ENCODE assay signal across 8 cellular contexts in the genomic region with DNA sequence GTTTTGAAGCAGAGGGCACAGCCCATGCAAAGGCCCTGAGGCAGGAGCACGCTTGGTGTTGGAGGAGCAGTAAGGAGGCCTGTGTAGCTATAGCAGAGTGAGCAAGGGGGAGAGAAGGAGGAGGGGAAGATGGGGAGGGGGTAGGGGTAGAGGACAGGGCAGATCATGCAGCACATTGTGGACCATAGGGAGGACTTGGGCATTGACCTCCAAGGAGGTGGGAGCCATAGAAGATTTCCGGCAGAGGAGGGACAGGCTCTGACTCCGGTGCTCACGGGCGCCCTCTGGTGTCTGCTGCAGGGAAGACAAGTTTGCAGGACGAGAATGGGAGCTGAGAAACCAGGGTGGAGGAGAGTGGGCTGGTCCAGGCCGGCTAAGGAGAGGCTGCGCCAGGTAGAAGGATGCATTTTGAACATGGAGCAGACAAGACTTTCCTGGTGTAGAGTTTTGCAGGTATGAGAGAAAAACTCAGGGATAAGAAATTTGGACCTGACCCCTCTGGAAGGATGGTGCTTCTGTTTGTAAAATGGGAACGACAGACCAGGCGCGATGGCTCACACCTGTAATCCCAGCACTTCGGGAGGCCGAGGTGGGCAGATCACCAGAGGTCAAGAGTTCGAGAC. TPM values are rescaled to one million over a fixed set of nuclear protein-coding genes. Genes with fewer than 3 reads are reported as not detected.
DNase-seq lines count a peak whose midpoint lies in the region; ATAC-seq and TF ChIP-seq lines count a peak whose summit lies in the region.

No MANE protein-coding gene starts in this region.

- H3K4me3 Mint-ChIP-seq in neural progenitor cell = no peak overlapping the region
- peak overlapping the region; percentile 40 to 56 for H3K4me3 Mint-ChIP-seq in stimulated activated naive CD8-positive, alpha-beta T cell treated with anti-CD3 and anti-CD28 coated beads, Interleukin-15, amount 100 ng/mL, for 72 hours

- H3K27ac ChIP-seq in PC-9 = no peak overlapping the region
- H3K27ac ChIP-seq in fibroblast of lung (ENCODE audit: insufficient read depth, low read length) = no peak overlapping the region
- no peak overlapping the region for H3K27ac ChIP-seq in neural progenitor cell

- H3K27me3 Mint-ChIP-seq in neural progenitor cell (ENCODE audit: insufficient read depth, low read depth) = peaks cover 10% of the 10 kb centered on the region
- peaks cover 6% of the 10 kb centered on the region for H3K27me3 Mint-ChIP-seq in stimulated activated naive CD8-positive, alpha-beta T cell treated with anti-CD3 and anti-CD28 coated beads, Interleukin-15, amount 100 ng/mL, for 72 hours

- H3K4me3 ChIP-seq in HFF-Myc (replicated peaks; ENCODE audit: low read depth, low read length) (no peak overlapping the region), PC-9 (no peak overlapping the region), fibroblast of lung (replicated peaks in 1 of 4; ENCODE audit: control extremely low read depth in 1 of 4, insufficient read depth in 1 of 4, low read depth in 3 of 4, low read length in 4 of 4) (no peak overlapping the region), neural progenitor cell (no peak overlapping the region)

- H2AFZ ChIP-seq in PC-9 (no peak overlapping the region), fibroblast of lung (ENCODE audit: low read length) (no peak overlapping the region), neural progenitor cell (replicated peaks) (no peak overlapping the region)

- H3K4me1 ChIP-seq in PC-9 (replicated peaks; ENCODE audit: insufficient read depth) (peaks cover 3% of the 10 kb centered on the region), fibroblast of lung (ENCODE audit: control insufficient read depth, extremely low read depth, insufficient read depth, low read length) (no peaks in the 10 kb centered on the region), neural progenitor cell (no peaks in the 10 kb centered on the region)

- H4K20me1 ChIP-seq in PC-9 (ENCODE audit: insufficient read depth) (no peaks in the 10 kb centered on the region), fibroblast of lung (ENCODE audit: control insufficient read depth, extremely low read depth, insufficient read depth, low read length) (no peaks in the 10 kb centered on the region), neural progenitor cell (ENCODE audit: low read depth) (no peaks in the 10 kb centered on the region)

- intact Hi-C loops in PC-9 (cut with micrococcal nuclease; ENCODE audit: unreplicated experiment) = loop anchor here (5.0 to 10.0 kb wide), 4 partner anchors 43 to 152 kb away; partner anchors contain the start of genes ANKRD24, EEF2, SIRT6 and ZBTB7A

- peaks cover 4% of the 10 kb centered on the region for H3K4me1 Mint-ChIP-seq in neural progenitor cell
- peaks cover 16% of the 10 kb centered on the region for H3K4me1 Mint-ChIP-seq in stimulated activated naive CD8-positive, alpha-beta T cell treated with anti-CD3 and anti-CD28 coated beads, Interleukin-15, amount 100 ng/mL, for 72 hours

- H3K4me2 ChIP-seq in PC-9 (peak overlapping the region; percentile 46; the same call in 1 of the 2 replicates), fibroblast of lung (ENCODE audit: extremely low read depth, insufficient read depth, low read length) (no peak overlapping the region), neural progenitor cell (no peak overlapping the region)

- DNase-seq in CD1c-positive myeloid dendritic cell (ENCODE audit: extremely low spot score) (peak; percentile 82), HFF-Myc (ENCODE audit: extremely low read depth, low read depth) (no peak), PC-9 (peak; percentile 52 to 78), activated T-cell treated with anti-CD3 and anti-CD28 coated beads for 48 hours (ENCODE audit: low read depth) (peak; percentile 88), fibroblast of lung (ENCODE audit: low read depth in 2 of 2) (peak; percentile 13 to 52), neural progenitor cell (ENCODE audit: low spot score) (peak; percentile 54)
- DNase-seq in stimulated activated naive CD8-positive, alpha-beta T cell treated with anti-CD3 and anti-CD28 coated beads, Interleukin-15, amount 100 ng/mL, for 72 hours = peak; percentile 89

- POLR2A ChIA-PET in PC-9 (lab: Charles Lee; ENCODE audit: unreplicated experiment) = interaction anchor here (0.8 kb wide), 1 partner anchor 61 kb away, joined by 3 read pairs; no protein-coding TSS in a partner anchor

- no peak overlapping the region for H3K9ac ChIP-seq in fibroblast of lung (ENCODE audit: insufficient read depth, low read length)
- H3K9ac ChIP-seq in neural progenitor cell = no peak overlapping the region

- no peak overlapping the region for H3K27ac Mint-ChIP-seq in neural progenitor cell
- peak overlapping the region in 1 of 2 donors; percentile 69 for H3K27ac Mint-ChIP-seq in stimulated activated naive CD8-positive, alpha-beta T cell treated with anti-CD3 and anti-CD28 coated beads, Interleukin-15, amount 100 ng/mL, for 72 hours

- no peaks in the 10 kb centered on the region for H3K79me2 ChIP-seq in PC-9 (ENCODE audit: low read depth)
- H3K79me2 ChIP-seq in fibroblast of lung (ENCODE audit: control insufficient read depth, insufficient read depth, low read length) = no peaks in the 10 kb centered on the region
- H3K79me2 ChIP-seq in neural progenitor cell (ENCODE audit: low read depth) = no peaks in the 10 kb centered on the region

- H3K9me3 ChIP-seq in PC-9 (ENCODE audit: insufficient read depth, low read depth) = no peaks in the 10 kb centered on the region
- no peaks in the 10 kb centered on the region for H3K9me3 ChIP-seq in fibroblast of lung (ENCODE audit: control insufficient read depth, insufficient read depth, low read depth, low read length)
- H3K9me3 ChIP-seq in neural progenitor cell (ENCODE audit: low read depth) = no peaks in the 10 kb centered on the region

- no peaks in the 10 kb centered on the region for H3K36me3 ChIP-seq in PC-9 (ENCODE audit: low read depth)
- no peaks in the 10 kb centered on the region for H3K36me3 ChIP-seq in fibroblast of lung (ENCODE audit: control insufficient read depth, insufficient read depth, low read length)
- no peaks in the 10 kb centered on the region for H3K36me3 ChIP-seq in neural progenitor cell

- no peaks in the 10 kb centered on the region for H3K36me3 Mint-ChIP-seq in neural progenitor cell

- no TSS peak for BruUV-seq in PC-9 (replicated peaks; lab: Mats Ljungman, UMichigan)

- no peaks in the 10 kb centered on the region for H3K9me3 Mint-ChIP-seq in neural progenitor cell
- no peaks in the 10 kb centered on the region for H3K9me3 Mint-ChIP-seq in stimulated activated naive CD8-positive, alpha-beta T cell treated with anti-CD3 and anti-CD28 coated beads, Interleukin-15, amount 100 ng/mL, for 72 hours

- CTCF ChIA-PET in PC-9 (lab: Charles Lee) = interaction anchor here (0.6 to 1.2 kb wide), 2 partner anchors 74 to 169 kb away, joined by 3 to 10 read pairs; partner anchors contain the start of gene DAPK3

- ATAC-seq in stimulated activated naive CD8-positive, alpha-beta T cell treated with anti-CD3 and anti-CD28 coated beads, Interleukin-15, amount 100 ng/mL, for 72 hours = peak; percentile 95
- no peak for ATAC-seq in HG03342 (IDR thresholded peaks at IDR 0.05; ENCODE audit: unreplicated experiment)

- no peaks in the 10 kb centered on the region for H3K27me3 ChIP-seq in PC-9 (ENCODE audit: insufficient read depth, low read depth)
- no peaks in the 10 kb centered on the region for H3K27me3 ChIP-seq in fibroblast of lung (ENCODE audit: control insufficient read depth, insufficient read depth, low read length)
- peaks cover 4% of the 10 kb centered on the region for H3K27me3 ChIP-seq in neural progenitor cell

- H3K9me2 ChIP-seq in PC-9 (ENCODE audit: insufficient read depth) = no peaks in the 10 kb centered on the region

- TF ChIP-seq CTCF in HFF-Myc (IDR thresholded peaks at IDR 0.05; ENCODE audit: low read depth, low read length, missing control alignments) = peak; percentile 86
- TF ChIP-seq CTCF in PC-9 (conservative IDR thresholded peaks at IDR 0.05) = peak; percentile 78
- peak; percentile 65 to 89 for TF ChIP-seq CTCF in fibroblast of lung (conservative IDR thresholded peaks at IDR 0.05 in 1 of 2, IDR thresholded peaks at IDR 0.05 in 1 of 2; ENCODE audit: low read depth in 1 of 2, low read length in 2 of 2)
- peak; percentile 71 for TF ChIP-seq CTCF in neural progenitor cell (IDR thresholded peaks at IDR 0.05)

- H3F3A ChIP-seq in PC-9 (ENCODE audit: insufficient read depth, low read depth) (peaks cover 12% of the 10 kb centered on the region; the same call in 1 of the 2 replicates), neural progenitor cell (ENCODE audit: low read depth) (peaks cover 5% of the 10 kb centered on the region)

RNA-seq across cellular contexts. Expression of gene CREB3L3, which starts 13.7 kb away (rescaled TPM):
- total RNA-seq in PC-9 (2021) (not detected in 2 replicates), fibroblast of lung (0.17 TPM in 1 of 2 replicates, not detected in the other), neural progenitor cell (ENCODE audit: low replicate concordance) (0.06 TPM in 1 of 2 replicates, not detected in the other)
- not detected in 2 replicates for polyA plus RNA-seq in fibroblast of lung
- polyA plus RNA-seq in fibroblast of lung (2012) = not detected in 2 replicates
- not detected in 2 replicates for polyA minus RNA-seq in fibroblast of lung (ENCODE audit: low replicate concordance)

RNA-seq across cellular contexts. Expression of gene MAP2K2, which starts 15.8 kb away (rescaled TPM):
- total RNA-seq in PC-9 (2021) (160 and 211 TPM in 2 replicates), fibroblast of lung (159 and 177 TPM in 2 replicates), neural progenitor cell (ENCODE audit: low replicate concordance) (69.7 and 176 TPM in 2 replicates)
- 61.6 and 100 TPM in 2 replicates for polyA plus RNA-seq in fibroblast of lung
- polyA plus RNA-seq in fibroblast of lung (2012) = 140 and 227 TPM in 2 replicates
- 149 and 158 TPM in 2 replicates for polyA minus RNA-seq in fibroblast of lung (ENCODE audit: low replicate concordance)

RNA-seq across cellular contexts. Expression of gene SIRT6, which starts 42.6 kb away (rescaled TPM):
- 22.2 and 23.2 TPM in 2 replicates for total RNA-seq in PC-9 (2021)
- total RNA-seq in fibroblast of lung = 9.2 and 10.0 TPM in 2 replicates
- polyA plus RNA-seq in fibroblast of lung = 8.8 and 11.0 TPM in 2 replicates
- polyA plus RNA-seq in fibroblast of lung (2012) = 12.0 and 18.6 TPM in 2 replicates
- polyA minus RNA-seq in fibroblast of lung (ENCODE audit: low replicate concordance) = 4.7 and 7.3 TPM in 2 replicates
- total RNA-seq in neural progenitor cell (ENCODE audit: low replicate concordance) = 20.1 and 27.6 TPM in 2 replicates

RNA-seq across cellular contexts. Expression of gene ANKRD24, which starts 42.8 kb away (rescaled TPM):
- total RNA-seq in PC-9 (2021) (0.79 and 1.0 TPM in 2 replicates), fibroblast of lung (2.3 and 2.6 TPM in 2 replicates), neural progenitor cell (ENCODE audit: low replicate concordance) (0.15 and 2.3 TPM in 2 replicates)
- 0.09 and 0.14 TPM in 2 replicates for polyA plus RNA-seq in fibroblast of lung
- 0.17 and 0.26 TPM in 2 replicates for polyA plus RNA-seq in fibroblast of lung (2012)
- 3.6 TPM in 1 of 2 replicates, not detected in the other for polyA minus RNA-seq in fibroblast of lung (ENCODE audit: low replicate concordance)
